In genomic region chr7:92609921-92610518, GRCh38 we compare ENCODE assay signal across 9 cellular contexts. TPM values are rescaled to one million over a fixed set of nuclear protein-coding genes. Genes with fewer than 3 reads are reported as not detected.
DNase-seq lines count a peak whose midpoint lies in the region; ATAC-seq, FAIRE-seq and TF ChIP-seq lines count a peak whose summit lies in the region.
"Had no signal": no experiment of that assay in that cellular context is flagged by ENCODE, and none has a peak within 500 bp of the region (broad histone marks: within the 10 kb centered on the region; RNA-seq: fewer than 3 reads in every experiment).

No MANE protein-coding gene starts in this region.

- peak; percentile 35 for TF ChIP-seq RAD21 in HCT116 (IDR thresholded peaks at IDR 0.05; ENCODE audit: low read depth)

- in situ Hi-C loops in GM13976 (cut with MboI; ENCODE audit: low sequenced_read_pairs, unreplicated experiment): no loop called here

- intact Hi-C loops in Caco-2 (cut with micrococcal nuclease; ENCODE audit: unreplicated experiment) (no loop called here), HCT116 (cut with micrococcal nuclease) (no loop called here)

- no peaks in the 10 kb centered on the region for H3K27me3 Mint-ChIP-seq in Caco-2 (ENCODE audit: insufficient read depth, unreplicated experiment)
- no peaks in the 10 kb centered on the region for H3K27me3 Mint-ChIP-seq in T-helper 2 cell treated with Interferon-gamma antibody and Interleukin-4, amounts not matched to agents 5 μg/mL and 100 μg/mL, for 36 hours (ENCODE audit: low read depth)

- H3K79me2 ChIP-seq in HCT116 (ENCODE audit: insufficient read depth, low read length): no peaks in the 10 kb centered on the region

- no peaks in the 10 kb centered on the region for H3K9me2 ChIP-seq in HCT116 (ENCODE audit: insufficient read depth)

- H4K20me1 ChIP-seq in HCT116 (ENCODE audit: insufficient read depth): no peaks in the 10 kb centered on the region

- DNase-seq in Caco-2 (no peak), HCT116 (ENCODE audit: low read depth, low spot score) (no peak), GM13976 (ENCODE audit: low spot score) (no peak)
- DNase-seq in T-helper 2 cell treated with Interferon-gamma antibody and Interleukin-4, amounts not matched to agents 5 μg/mL and 100 μg/mL, for 36 hours (ENCODE audit: low spot score): no peak
- no peak for DNase-seq in NK-92 treated with Interleukin-12 subunit alpha and Interleukin-12 subunit beta, amount 100 ng/mL, for 24 hours (lab: John Stamatoyannopoulos, UW)
- no peak for DNase-seq in stimulated activated CD4-positive, alpha-beta T cell treated with anti-CD3 and anti-CD28 coated beads, Interleukin-4, amount 100 ng/mL, for 4 hours

- peak; percentile 67 for ATAC-seq in HCT116
- ATAC-seq in GM18907 (IDR thresholded peaks at IDR 0.05; ENCODE audit: unreplicated experiment): no peak

- H3K9ac ChIP-seq in HCT116 (ENCODE audit: low read length): no peak overlapping the region

- no peak overlapping the region for H2AFZ ChIP-seq in HCT116 (ENCODE audit: low read depth, low read length, poor library complexity, severe bottlenecking)

- no peak overlapping the region for H3K27ac Mint-ChIP-seq in Caco-2 (ENCODE audit: unreplicated experiment)
- peak overlapping the region; percentile 73 for H3K27ac Mint-ChIP-seq in T-helper 2 cell treated with Interferon-gamma antibody and Interleukin-4, amounts not matched to agents 5 μg/mL and 100 μg/mL, for 36 hours

- H3K9me3 Mint-ChIP-seq in Caco-2 (ENCODE audit: unreplicated experiment): no peaks in the 10 kb centered on the region
- no peaks in the 10 kb centered on the region for H3K9me3 Mint-ChIP-seq in T-helper 2 cell treated with Interferon-gamma antibody and Interleukin-4, amounts not matched to agents 5 μg/mL and 100 μg/mL, for 36 hours

- POLR2A ChIA-PET in Caco-2 (lab: Charles Lee): interaction anchor here (0.7 to 1.2 kb wide), 2 partner anchors 20 to 81 kb away, joined by 3 to 5 read pairs; partner anchors contain the start of genes FAM133B and RBM48
- POLR2A ChIA-PET in HCT116 (lab: Charles Lee): interaction anchor here (2.7 kb wide), 1 partner anchor 20 kb away, joined by 11 read pairs; the partner anchor contains the start of gene FAM133B

- no peaks in the 10 kb centered on the region for H3K4me1 ChIP-seq in Caco-2
- H3K4me1 ChIP-seq in HCT116 (ENCODE audit: control insufficient read depth in 1 of 2, insufficient read depth in 2 of 2, low read length in 2 of 2): peaks cover 0 to 8% of the 10 kb centered on the region in 2 experiments; a peak in 2 of 4 replicates

- no peak for TF ChIP-seq POLR2A in HCT116 (IDR thresholded peaks at IDR 0.05; ENCODE audit: borderline replicate concordance, extremely low read depth, insufficient read depth, insufficient read length)

- no peak overlapping the region for H3K4me2 ChIP-seq in HCT116 (ENCODE audit: low read length)

- H3K4me1 Mint-ChIP-seq in Caco-2 (ENCODE audit: low read depth, unreplicated experiment): peaks cover 6% of the 10 kb centered on the region
- peaks cover 32% of the 10 kb centered on the region for H3K4me1 Mint-ChIP-seq in T-helper 2 cell treated with Interferon-gamma antibody and Interleukin-4, amounts not matched to agents 5 μg/mL and 100 μg/mL, for 36 hours (ENCODE audit: low read depth)

- H3K27me3 ChIP-seq in Caco-2 (replicated peaks; ENCODE audit: control insufficient read depth, insufficient read depth, low read length) (no peaks in the 10 kb centered on the region), HCT116 (ENCODE audit: insufficient read depth, low read length) (no peaks in the 10 kb centered on the region)
- H3K27me3 ChIP-seq: SJSA1 had no signal

- BruUV-seq in Caco-2 (replicated peaks; lab: Mats Ljungman, UMichigan) (no TSS peak), HCT116 (replicated peaks; lab: Mats Ljungman, UMichigan) (no TSS peak)

- FAIRE-seq in islet of Langerhans (lab: Jason Lieb, UNC): peak; percentile 95

- TF ChIP-seq CTCF in Caco-2 (IDR thresholded peaks at IDR 0.05; ENCODE audit: insufficient read depth in 1 of 2, low read depth in 1 of 2, low read length in 1 of 2, severe bottlenecking in 1 of 2, unreplicated experiment in 1 of 2): peak; percentile 43 to 44
- TF ChIP-seq CTCF in HCT116 (IDR thresholded peaks at IDR 0.05 in 2 of 3, conservative IDR thresholded peaks at IDR 0.05 in 1 of 3; ENCODE audit: borderline replicate concordance in 1 of 3, insufficient read depth in 1 of 3, low read depth in 2 of 3, low read length in 2 of 3): peak; percentile 34 to 48 (median 38); a peak in 5 of 6 replicates
- TF ChIP-seq CTCF in GM13976 (IDR thresholded peaks at IDR 0.05; ENCODE audit: borderline replicate concordance, control extremely low read depth, extremely low read depth, insufficient read depth, missing control alignments): no peak

- CTCF ChIA-PET in Caco-2 (lab: Charles Lee) (interaction anchor here (0.7 to 1.4 kb wide), 3 partner anchors 20 to 377 kb away, joined by 3 to 9 read pairs (median 6); partner anchors contain the start of genes FAM133B, PEX1 and RBM48), HCT116 (lab: Charles Lee) (interaction anchor here (0.6 to 2.6 kb wide), 8 partner anchors 10 to 617 kb away, joined by 3 to 11 read pairs (median 4); partner anchors contain the start of genes PEX1 and RBM48)

- peaks cover 71% of the 10 kb centered on the region for H3K36me3 Mint-ChIP-seq in Caco-2 (ENCODE audit: insufficient read depth, unreplicated experiment)
- H3K36me3 Mint-ChIP-seq in T-helper 2 cell treated with Interferon-gamma antibody and Interleukin-4, amounts not matched to agents 5 μg/mL and 100 μg/mL, for 36 hours (ENCODE audit: low read depth): peaks cover 44% of the 10 kb centered on the region

- H3K27ac ChIP-seq in HCT116 (ENCODE audit: low read depth, low read length): no peak overlapping the region
- H3K27ac ChIP-seq: SJSA1 had no signal

- H3K4me3 Mint-ChIP-seq in Caco-2 (ENCODE audit: unreplicated experiment): no peak overlapping the region
- H3K4me3 Mint-ChIP-seq in T-helper 2 cell treated with Interferon-gamma antibody and Interleukin-4, amounts not matched to agents 5 μg/mL and 100 μg/mL, for 36 hours: no peak overlapping the region

- H3K4me3 ChIP-seq in Caco-2 (ENCODE audit: low read depth, low read length) (no peak overlapping the region), HCT116 (replicated peaks in 1 of 2; ENCODE audit: low read depth in 1 of 2, low read length in 2 of 2) (no peak overlapping the region)
- H3K4me3 ChIP-seq: SJSA1 had no signal

- RAD21 ChIA-PET in HCT116 (lab: Charles Lee; ENCODE audit: low non-redundant PET in 1 of 2, low total read pairs in 2 of 2, uncharacterized antibody in 2 of 2, unreplicated experiment in 2 of 2): interaction anchor here in 1 of 2 experiments (0.6 kb wide), 1 partner anchor 339 kb away, joined by 3 read pairs; no protein-coding TSS in a partner anchor

- H3K36me3 ChIP-seq in Caco-2 (ENCODE audit: control insufficient read depth, insufficient read depth, low read length): no peaks in the 10 kb centered on the region; the same call in 1 of the 2 replicates
- H3K36me3 ChIP-seq in HCT116 (ENCODE audit: control insufficient read depth in 1 of 2, insufficient read depth in 2 of 2, low read length in 2 of 2): peaks cover 0 to 11% of the 10 kb centered on the region in 2 experiments; a peak in 1 of 4 replicates

- H3K9me3 ChIP-seq in Caco-2 (no peaks in the 10 kb centered on the region), HCT116 (ENCODE audit: control insufficient read depth in 1 of 2, insufficient read depth in 1 of 2, low read depth in 1 of 2, low read length in 2 of 2) (no peaks in the 10 kb centered on the region)
- H3K9me3 ChIP-seq: SJSA1 had no signal

TF ChIP-seq in HCT116, 20 proteins besides CTCF, POLR2A, EP300 and RAD21:
- TF ChIP-seq TCF7L2 (IDR thresholded peaks at IDR 0.05; ENCODE audit: borderline replicate concordance, extremely low read depth, insufficient read depth, insufficient read length) (no peak), YY1 (IDR thresholded peaks at IDR 0.05; ENCODE audit: extremely low read depth, insufficient replicate concordance, low read depth, low read length) (no peak), ZNF274 (IDR thresholded peaks at IDR 0.05; ENCODE audit: low read depth, low read length) (no peak), EZH2phosphoT487 (IDR thresholded peaks at IDR 0.05; ENCODE audit: borderline replicate concordance) (no peak), SP1 (IDR thresholded peaks at IDR 0.05; ENCODE audit: low read depth) (no peak), ELF1 (IDR thresholded peaks at IDR 0.05; ENCODE audit: borderline replicate concordance, low read depth) (no peak), ZFX (IDR thresholded peaks at IDR 0.05) (no peak), JUND (IDR thresholded peaks at IDR 0.05) (no peak), FOSL1 (IDR thresholded peaks at IDR 0.05; ENCODE audit: low read depth) (no peak), SRF (IDR thresholded peaks at IDR 0.05; ENCODE audit: low read depth) (no peak), SIN3A (IDR thresholded peaks at IDR 0.05; ENCODE audit: low read depth) (no peak), CBX3 (IDR thresholded peaks at IDR 0.05; ENCODE audit: low read depth) (no peak), CEBPB (IDR thresholded peaks at IDR 0.05; ENCODE audit: low read depth) (no peak), EGR1 (IDR thresholded peaks at IDR 0.05; ENCODE audit: low read depth) (no peak), EZH2 (IDR thresholded peaks at IDR 0.05) (no peak), ZBTB33 (IDR thresholded peaks at IDR 0.05; ENCODE audit: extremely low read depth, insufficient replicate concordance, low read length) (no peak)
- TF ChIP-seq, protein P1, sequence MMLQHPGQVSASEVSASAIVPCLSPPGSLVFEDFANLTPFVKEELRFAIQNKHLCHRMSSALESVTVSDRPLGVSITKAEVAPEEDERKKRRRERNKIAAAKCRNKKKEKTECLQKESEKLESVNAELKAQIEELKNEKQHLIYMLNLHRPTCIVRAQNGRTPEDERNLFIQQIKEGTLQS (IDR thresholded peaks at IDR 0.05): no peak
TF ChIP-seq in HCT116: peak in this region for 0.

RNA-seq across cellular contexts. Expression of gene FAM133B, which starts 19.8 kb away (rescaled TPM):
- total RNA-seq in Caco-2 (2022) (41.9 and 42.5 TPM in 2 replicates), HCT116 (2021; ENCODE audit: unreplicated experiment) (28.8 TPM)
- polyA plus RNA-seq in HCT116 (2012): 7.2 and 9.0 TPM in 2 replicates
